ENCODE assay signal across 29 cellular contexts in the genomic region with DNA sequence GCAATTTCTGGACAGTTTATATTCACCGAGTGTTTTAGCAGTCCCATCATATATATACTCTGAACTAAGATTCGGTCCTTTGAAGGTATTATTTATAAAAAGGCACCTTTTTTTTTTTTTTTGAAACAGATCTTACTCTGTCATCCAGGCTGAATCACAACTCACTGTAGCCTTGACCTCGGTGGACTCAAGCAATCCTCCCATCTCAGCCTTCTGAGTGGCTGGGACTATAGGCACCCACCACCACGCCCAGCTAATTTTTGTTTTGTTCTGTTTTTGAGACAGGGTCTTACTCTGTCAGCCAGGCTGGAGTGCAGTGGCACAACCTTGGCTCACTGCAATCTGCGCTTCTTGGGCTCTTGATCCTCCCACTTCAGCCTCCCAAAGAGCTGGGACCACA.
"Had no signal": no experiment of that assay in that cellular context is flagged by ENCODE, and none has a peak within 500 bp of the region (broad histone marks: within the 10 kb centered on the region; RNA-seq: fewer than 3 reads in every experiment).

No MANE protein-coding gene starts in this region.

- H3K27me3 ChIP-seq: neural progenitor cell, ovary, spleen, suprapubic skin, testis, tibial artery, transverse colon, upper lobe of left lung, vagina had no signal

- ATAC-seq: naive thymus-derived CD8-positive, alpha-beta T cell; psoas muscle; right cardiac atrium; sciatic nerve; stimulated activated memory B cell treated with anti-CD40 and anti-IgM and Interleukin-4, amounts not matched to agents 10 μg/mL and 1 μg/mL and 100 μg/mL, for 72 hours; stimulated activated naive CD8-positive, alpha-beta T cell treated with anti-CD3 and anti-CD28 coated beads, Interleukin-15, amount 100 ng/mL, for 72 hours; stimulated activated naive CD8-positive, alpha-beta T cell treated with anti-CD3 and anti-CD28 coated beads, Interleukin-15, Interleukin-2, amounts not matched to agents 100 U/mL and 50 U/mL, for 24 hours had no signal

- H3K9ac ChIP-seq: neural progenitor cell, parathyroid adenoma had no signal

- FAIRE-seq: urothelium cell line had no signal

- H3K4me1 ChIP-seq: neural progenitor cell, suprapubic skin, testis, transverse colon, vagina had no signal

- H3K9me3 ChIP-seq: ovary, psoas muscle, spleen, suprapubic skin, testis, tibial artery, transverse colon, upper lobe of left lung, vagina had no signal

- H3K36me3 ChIP-seq: neural progenitor cell, ovary, suprapubic skin, transverse colon, vagina had no signal

- H3K4me3 ChIP-seq: neural progenitor cell, ovary, psoas muscle, skin epidermis, smooth muscle cell, spleen, suprapubic skin, testis, tibial artery, transverse colon, upper lobe of left lung, vagina had no signal

- DNase-seq: naive thymus-derived CD8-positive, alpha-beta T cell; occipital lobe; ovary; posterior cingulate gyrus; psoas muscle; right cardiac atrium; spleen; stimulated activated CD4-positive, alpha-beta T cell treated with anti-CD3 and anti-CD28 coated beads, Interleukin-12 subunit alpha, Interleukin-12 subunit beta, amount 100 ng/mL, for 4 hours; stimulated activated CD4-positive, alpha-beta T cell treated with anti-CD3 and anti-CD28 coated beads, Interleukin-1b, Interleukin-23, amount 100 ng/mL, for 48 hours; stimulated activated CD4-positive, alpha-beta T cell treated with anti-CD3 and anti-CD28 coated beads, Interleukin-4, amount 100 ng/mL, for 1 hour; stimulated activated CD4-positive, alpha-beta T cell treated with anti-CD3 and anti-CD28 coated beads, Interleukin-4, amount 100 ng/mL, for 4 hours; stimulated activated CD8-positive, alpha-beta memory T cell treated with anti-CD3 and anti-CD28 coated beads, Interleukin-4, amount 100 ng/mL, for 48 hours; stimulated activated naive CD4-positive, alpha-beta T cell; stimulated activated naive CD8-positive, alpha-beta T cell treated with anti-CD3 and anti-CD28 coated beads, Interleukin-15, amount 100 ng/mL, for 72 hours; stimulated activated naive CD8-positive, alpha-beta T cell treated with anti-CD3 and anti-CD28 coated beads, Interleukin-15, Interleukin-2, amounts not matched to agents 100 U/mL and 50 U/mL, for 24 hours; substantia nigra; testis; tibial artery; transverse colon; upper lobe of left lung had no signal

- H2AFZ ChIP-seq: neural progenitor cell, parathyroid adenoma had no signal

- H3K27ac ChIP-seq: neural progenitor cell, ovary, parathyroid adenoma, psoas muscle, skin epidermis, spleen, suprapubic skin, testis, tibial artery, transverse colon, upper lobe of left lung, vagina had no signal

- H3K4me2 ChIP-seq: neural progenitor cell, smooth muscle cell had no signal
